ENCODE assay signal across 14 cellular contexts in genomic region chr1:64183380-64183984, GRCh38. TPM values are rescaled to one million over a fixed set of nuclear protein-coding genes. Genes with fewer than 3 reads are reported as not detected.
DNase-seq lines count a peak whose midpoint lies in the region; ATAC-seq and TF ChIP-seq lines count a peak whose summit lies in the region.
"Had no signal": no experiment of that assay in that cellular context is flagged by ENCODE, and none has a peak within 500 bp of the region (broad histone marks: within the 10 kb centered on the region; RNA-seq: fewer than 3 reads in every experiment).

No MANE protein-coding gene starts in this region.

- TF ChIP-seq CTCF in PC-3 (conservative IDR thresholded peaks at IDR 0.05; ENCODE audit: low read depth, low read length) (no peak), fibroblast of lung (conservative IDR thresholded peaks at IDR 0.05 in 1 of 2, IDR thresholded peaks at IDR 0.05 in 1 of 2; ENCODE audit: low read depth in 1 of 2, low read length in 2 of 2) (no peak)

- H3K9me2 ChIP-seq in PC-3 (replicated peaks; ENCODE audit: low read length), result no peaks in the 10 kb centered on the region

- H3K27me3 ChIP-seq in PC-3 (ENCODE audit: low read length), result no peaks in the 10 kb centered on the region
- no peaks in the 10 kb centered on the region for H3K27me3 ChIP-seq in fibroblast of lung (ENCODE audit: control insufficient read depth, insufficient read depth, low read length)

- H4K20me1 ChIP-seq in PC-3 (ENCODE audit: low read length) (no peaks in the 10 kb centered on the region), fibroblast of lung (ENCODE audit: control insufficient read depth, extremely low read depth, insufficient read depth, low read length) (no peaks in the 10 kb centered on the region)

- H3K4me3 ChIP-seq in PC-3 (ENCODE audit: low read length), result peak overlapping the region; percentile 34; the same call in 1 of the 2 replicates
- H3K4me3 ChIP-seq in fibroblast of lung (replicated peaks in 1 of 4; ENCODE audit: control extremely low read depth in 1 of 4, insufficient read depth in 1 of 4, low read depth in 3 of 4, low read length in 4 of 4), result no peak overlapping the region

- H3K79me2 ChIP-seq in PC-3 (ENCODE audit: low read length), result no peaks in the 10 kb centered on the region
- no peaks in the 10 kb centered on the region for H3K79me2 ChIP-seq in fibroblast of lung (ENCODE audit: control insufficient read depth, insufficient read depth, low read length)

- H3K4me2 ChIP-seq in PC-3 (ENCODE audit: low read length) (peak overlapping the region; percentile 58), fibroblast of lung (ENCODE audit: extremely low read depth, insufficient read depth, low read length) (peak overlapping the region; percentile 28)

- H3K36me3 ChIP-seq in PC-3 (ENCODE audit: low read depth, low read length) (peaks cover 2% of the 10 kb centered on the region), fibroblast of lung (ENCODE audit: control insufficient read depth, insufficient read depth, low read length) (peaks cover under 1% of the 10 kb centered on the region)

- no TSS peak for BruUV-seq in PC-3 (replicated peaks; lab: Mats Ljungman, UMichigan)

- DNase-seq in NCI-H1417 (lab: John Stamatoyannopoulos, UW) (peak in 2 of 3 experiments; percentile 24 to 48), NCI-H1417 treated with DMSO at 0.1 percent for 48 hours (lab: John Stamatoyannopoulos, UW) (no peak), PC-3 (peak; percentile 47), fibroblast of lung (ENCODE audit: low read depth in 2 of 2) (peak in 1 of 2 donors; percentile 55), sciatic nerve (ENCODE audit: low spot score) (no peak), GDM1 (lab: John Stamatoyannopoulos, UW) (no peak)
- DNase-seq: activated CD8-positive, alpha-beta memory T cell treated with anti-CD3 and anti-CD28 coated beads, Interleukin-2, amount 50 U/mL, for 4 hours; activated naive CD8-positive, alpha-beta T cell treated with anti-CD3 and anti-CD28 coated beads, Interleukin-2, amount 10 ng/mL, durations not matched to agents 7 days and 5 days; DND-41; nucleus accumbens had no signal

- H3K27ac ChIP-seq in PC-3 (ENCODE audit: low read length), result peak overlapping the region; percentile 93
- H3K27ac ChIP-seq in fibroblast of lung (ENCODE audit: insufficient read depth, low read length), result no peak overlapping the region

- intact Hi-C loops in PC-3 (cut with micrococcal nuclease) (no loop called here), sciatic nerve (cut with DNase I) (no loop called here)

- no peaks in the 10 kb centered on the region for H3F3A ChIP-seq in PC-3 (ENCODE audit: low read length, unreplicated experiment)

- H3K9me3 ChIP-seq in PC-3 (ENCODE audit: low read length) (no peaks in the 10 kb centered on the region), fibroblast of lung (ENCODE audit: control insufficient read depth, insufficient read depth, low read depth, low read length) (no peaks in the 10 kb centered on the region)

- peak; percentile 16 for ATAC-seq in PC-3
- ATAC-seq in sciatic nerve, result peak; percentile 91
- ATAC-seq in GM18870 (IDR thresholded peaks at IDR 0.05; ENCODE audit: unreplicated experiment), result no peak
- ATAC-seq in GM19397 (IDR thresholded peaks at IDR 0.05; ENCODE audit: unreplicated experiment), result no peak
- ATAC-seq: left lobe of liver had no signal

- POLR2A ChIA-PET in PC-3 (lab: Charles Lee; ENCODE audit: unreplicated experiment), result no interaction called here

- H3K9ac ChIP-seq in PC-3 (ENCODE audit: low read length), result peak overlapping the region; percentile 62
- no peak overlapping the region for H3K9ac ChIP-seq in fibroblast of lung (ENCODE audit: insufficient read depth, low read length)

- H3K4me1 ChIP-seq in PC-3 (ENCODE audit: insufficient read depth, low read length), result peaks cover 32% of the 10 kb centered on the region
- no peaks in the 10 kb centered on the region for H3K4me1 ChIP-seq in fibroblast of lung (ENCODE audit: control insufficient read depth, extremely low read depth, insufficient read depth, low read length)

- CTCF ChIA-PET in PC-3 (lab: Charles Lee), result interaction anchor here (0.7 to 1.5 kb wide), 3 partner anchors 19 to 492 kb away, joined by 3 to 4 read pairs (median 4); no protein-coding TSS in a partner anchor

- 0 out of 2 replicates have a peak overlapping the region, but pooled peaks have one; percentile 29 for H2AFZ ChIP-seq in PC-3 (ENCODE audit: low read length)
- H2AFZ ChIP-seq in fibroblast of lung (ENCODE audit: low read length), result no peak overlapping the region

RNA-seq across cellular contexts. Expression of gene UBE2U, which starts 19.9 kb away (rescaled TPM):
- total RNA-seq in PC-3 (2014; rRNA removed), result not detected in 2 replicates
- not detected in 2 replicates for total RNA-seq in fibroblast of lung
- polyA plus RNA-seq in fibroblast of lung, result not detected in 2 replicates
- not detected in 2 replicates for polyA plus RNA-seq in fibroblast of lung (2012)
- not detected in 2 replicates for polyA minus RNA-seq in fibroblast of lung (ENCODE audit: low replicate concordance)
- not detected for total RNA-seq in sciatic nerve
- total RNA-seq: activated naive CD8-positive, alpha-beta T cell treated with anti-CD3 and anti-CD28 coated beads, Interleukin-2, amount 10 ng/mL, durations not matched to agents 7 days and 5 days; glomerular endothelial cell; left lobe of liver had no signal

Comparison
In these comparisons a context has a peak if more than half of its experiments do, and no peak if none do; other contexts are left out.
1. DNase-seq: peak in NCI-H1417 (2 of 3) and PC-3 (single experiment); none in NCI-H1417 treated with DMSO at 0.1 percent for 48 hours (single experiment), sciatic nerve (single experiment) and GDM1 (single experiment).
2. ATAC-seq: peak in PC-3 (single experiment) and sciatic nerve (single experiment); none in GM18870 (single experiment) and GM19397 (single experiment).